Comparison of ENCODE assay signal across 18 cellular contexts in genomic region chr10:3955954-3956617, GRCh38.
DNase-seq lines count a peak whose midpoint lies in the region; ATAC-seq, FAIRE-seq and TF ChIP-seq lines count a peak whose summit lies in the region.
"Had no signal": no experiment of that assay in that cellular context is flagged by ENCODE, and none has a peak within 500 bp of the region (broad histone marks: within the 10 kb centered on the region; RNA-seq: fewer than 3 reads in every experiment).

No MANE protein-coding gene starts in this region.

- no peak for TF ChIP-seq POLR2A in K562 (conservative IDR thresholded peaks at IDR 0.05)

- no peaks in the 10 kb centered on the region for H3K36me3 Mint-ChIP-seq in natural killer cell
- H3K36me3 Mint-ChIP-seq in stimulated activated memory B cell treated with anti-CD40 and anti-IgM and Interleukin-4, amounts not matched to agents 10 μg/mL and 1 μg/mL and 100 μg/mL, for 72 hours = no peaks in the 10 kb centered on the region

- peak overlapping the region; percentile 22 for H3K9ac ChIP-seq in HUES6 (ENCODE audit: low read length)
- H3K9ac ChIP-seq in K562 (ENCODE audit: insufficient read depth in 1 of 2, low read depth in 2 of 2, low read length in 2 of 2) = no peak overlapping the region
- H3K9ac ChIP-seq: BLaER1 treated with 17β-estradiol and CSF1 and Interleukin-3, amounts not matched to agents 10 nM and 100 nM had no signal

- no peak overlapping the region for H3K4me3 Mint-ChIP-seq in natural killer cell
- H3K4me3 Mint-ChIP-seq in stimulated activated memory B cell treated with anti-CD40 and anti-IgM and Interleukin-4, amounts not matched to agents 10 μg/mL and 1 μg/mL and 100 μg/mL, for 72 hours = no peak overlapping the region
- H3K4me3 Mint-ChIP-seq: activated T-helper 1 cell treated with anti-CD3 and anti-CD28 coated beads, Interleukin-12 subunit alpha, Interleukin-12 subunit beta, Interleukin-2, Interleukin-4 antibody, amounts not matched to agents 30 ng/mL and 10 ng/mL and 1 ng/mL, durations not matched to agents 14 hours and 24 hours and 36 hours had no signal

- no peak for FAIRE-seq in K562 (lab: Jason Lieb, UNC)

- in situ Hi-C loops in K562 (cut with MboI) = no loop called here

- no peaks in the 10 kb centered on the region for H3K36me3 ChIP-seq in HUES6 (ENCODE audit: control insufficient read depth, insufficient read depth, low read length)
- H3K36me3 ChIP-seq in K562 (ENCODE audit: control insufficient read depth, insufficient read depth, low read length) = no peaks in the 10 kb centered on the region
- no peaks in the 10 kb centered on the region for H3K36me3 ChIP-seq in neuron (ENCODE audit: insufficient read depth, low read length)
- H3K36me3 ChIP-seq: BLaER1 treated with 17β-estradiol and CSF1 and Interleukin-3, amounts not matched to agents 10 nM and 100 nM; heart left ventricle; upper lobe of left lung had no signal

- intact Hi-C loops in K562 (cut with micrococcal nuclease) = no loop called here
- intact Hi-C loops in natural killer cell (cut with micrococcal nuclease) = no loop called here

- ATAC-seq in K562 (peak; percentile 46), natural killer cell (no peak)
- no peak for ATAC-seq in activated CD4-positive, CD25-positive, alpha-beta regulatory T cell treated with anti-CD3 and anti-CD28 coated beads, Interleukin-2, amount 50 U/mL, for 24 hours
- no peak for ATAC-seq in stimulated activated memory B cell treated with anti-CD40 and anti-IgM and Interleukin-4, amounts not matched to agents 10 μg/mL and 1 μg/mL and 100 μg/mL, for 72 hours
- ATAC-seq: left ventricle myocardium superior had no signal

- peaks cover 15 to 23% of the 10 kb centered on the region in 2 donors for H3K4me1 Mint-ChIP-seq in natural killer cell
- peaks cover 19% of the 10 kb centered on the region for H3K4me1 Mint-ChIP-seq in stimulated activated memory B cell treated with anti-CD40 and anti-IgM and Interleukin-4, amounts not matched to agents 10 μg/mL and 1 μg/mL and 100 μg/mL, for 72 hours

- peak overlapping the region; percentile 60; the same call in 1 of the 2 replicates for H3K27ac ChIP-seq in HUES6 (ENCODE audit: low read depth, low read length)
- H3K27ac ChIP-seq in K562 (ENCODE audit: extremely low read depth, low read depth, low read length) = no peak overlapping the region
- H3K27ac ChIP-seq: BLaER1 treated with 17β-estradiol and CSF1 and Interleukin-3, amounts not matched to agents 10 nM and 100 nM; heart left ventricle; upper lobe of left lung had no signal

- H3K9me3 ChIP-seq in HUES6 (ENCODE audit: control insufficient read depth, insufficient read depth, low read depth, low read length) (no peaks in the 10 kb centered on the region), K562 (replicated peaks; ENCODE audit: control insufficient read depth, insufficient read depth, low read depth, low read length) (no peaks in the 10 kb centered on the region), neuron (ENCODE audit: low read length) (no peaks in the 10 kb centered on the region)
- H3K9me3 ChIP-seq: BLaER1 treated with 17β-estradiol and CSF1 and Interleukin-3, amounts not matched to agents 10 nM and 100 nM; upper lobe of left lung had no signal

- POLR2A ChIA-PET in K562 (lab: Yijun Ruan, JAX) = interaction anchor here (0.6 to 2.2 kb wide), 4 partner anchors 8 to 180 kb away, joined by 3 to 15 read pairs (median 4); partner anchors contain the start of gene KLF6

- no TSS peak for BruUV-seq in K562 (replicated peaks; lab: Mats Ljungman, UMichigan)

- TF ChIP-seq EP300 in K562 (IDR thresholded peaks at IDR 0.05; ENCODE audit: low read length) = no peak

- peaks cover 30% of the 10 kb centered on the region for H3K4me1 ChIP-seq in HUES6 (ENCODE audit: control insufficient read depth, insufficient read depth, low read length)
- no peaks in the 10 kb centered on the region for H3K4me1 ChIP-seq in K562 (replicated peaks in 1 of 2; ENCODE audit: control insufficient read depth in 2 of 2, insufficient read depth in 2 of 2, low read length in 2 of 2)
- H3K4me1 ChIP-seq in neuron (ENCODE audit: insufficient read depth, low read length) = peaks cover 26% of the 10 kb centered on the region
- H3K4me1 ChIP-seq: upper lobe of left lung had no signal

- H3K79me2 ChIP-seq in K562 (ENCODE audit: control insufficient read depth, insufficient read depth, low read length) = no peaks in the 10 kb centered on the region

- H3K4me3 ChIP-seq in HUES6 (ENCODE audit: low read depth, low read length) = peak overlapping the region; percentile 18; the same call in 1 of the 2 replicates
- H3K4me3 ChIP-seq in K562 = no peak overlapping the region
- H3K4me3 ChIP-seq in neuron (ENCODE audit: low read length) = no peak overlapping the region
- H3K4me3 ChIP-seq: BLaER1 treated with 17β-estradiol and CSF1 and Interleukin-3, amounts not matched to agents 10 nM and 100 nM; heart left ventricle; upper lobe of left lung had no signal

- H3K27me3 ChIP-seq in HUES6 (ENCODE audit: control insufficient read depth, insufficient read depth, low read length) = no peaks in the 10 kb centered on the region
- peaks cover 13 to 14% of the 10 kb centered on the region in 2 experiments; a peak in 3 of 5 replicates for H3K27me3 ChIP-seq in K562 (ENCODE audit: control insufficient read depth in 2 of 2, insufficient read depth in 2 of 2, low read length in 2 of 2)
- no peaks in the 10 kb centered on the region for H3K27me3 ChIP-seq in neuron (ENCODE audit: insufficient read depth, low read length)
- H3K27me3 ChIP-seq: BLaER1 treated with 17β-estradiol and CSF1 and Interleukin-3, amounts not matched to agents 10 nM and 100 nM; heart left ventricle; upper lobe of left lung had no signal

- no peaks in the 10 kb centered on the region for H4K20me1 ChIP-seq in K562 (replicated peaks; ENCODE audit: control insufficient read depth, insufficient read depth, low read length)
- H4K20me1 ChIP-seq: BLaER1 treated with 17β-estradiol and CSF1 and Interleukin-3, amounts not matched to agents 10 nM and 100 nM had no signal

- no peak overlapping the region for H3K27ac Mint-ChIP-seq in natural killer cell
- no peak overlapping the region for H3K27ac Mint-ChIP-seq in stimulated activated memory B cell treated with anti-CD40 and anti-IgM and Interleukin-4, amounts not matched to agents 10 μg/mL and 1 μg/mL and 100 μg/mL, for 72 hours
- H3K27ac Mint-ChIP-seq: activated T-helper 1 cell treated with anti-CD3 and anti-CD28 coated beads, Interleukin-12 subunit alpha, Interleukin-12 subunit beta, Interleukin-2, Interleukin-4 antibody, amounts not matched to agents 30 ng/mL and 10 ng/mL and 1 ng/mL, durations not matched to agents 14 hours and 24 hours and 36 hours had no signal

- no peaks in the 10 kb centered on the region for H3K9me3 Mint-ChIP-seq in natural killer cell
- H3K9me3 Mint-ChIP-seq in stimulated activated memory B cell treated with anti-CD40 and anti-IgM and Interleukin-4, amounts not matched to agents 10 μg/mL and 1 μg/mL and 100 μg/mL, for 72 hours = no peaks in the 10 kb centered on the region
- H3K9me3 Mint-ChIP-seq: activated T-helper 1 cell treated with anti-CD3 and anti-CD28 coated beads, Interleukin-12 subunit alpha, Interleukin-12 subunit beta, Interleukin-2, Interleukin-4 antibody, amounts not matched to agents 30 ng/mL and 10 ng/mL and 1 ng/mL, durations not matched to agents 14 hours and 24 hours and 36 hours had no signal

- no peak for TF ChIP-seq RAD21 in K562 (CRISPR knock-in tag; conservative IDR thresholded peaks at IDR 0.05 in 1 of 2, IDR thresholded peaks at IDR 0.05 in 1 of 2)

- H2AFZ ChIP-seq in K562 (ENCODE audit: low read depth, low read length) (no peak overlapping the region), neuron (ENCODE audit: low read depth, low read length) (peak overlapping the region; percentile 40)

- H3K27me3 Mint-ChIP-seq in natural killer cell (ENCODE audit: low read depth in 2 of 2) = no peaks in the 10 kb centered on the region
- no peaks in the 10 kb centered on the region for H3K27me3 Mint-ChIP-seq in stimulated activated memory B cell treated with anti-CD40 and anti-IgM and Interleukin-4, amounts not matched to agents 10 μg/mL and 1 μg/mL and 100 μg/mL, for 72 hours

- no peaks in the 10 kb centered on the region for H3K9me1 ChIP-seq in K562 (ENCODE audit: control insufficient read depth, insufficient read depth, low read length)

- 66% methylated on average over 13 of the region's 13 CpGs for WGBS in K562 (ENCODE audit: insufficient coverage, low coverage, missing lambda C conversion rate)

- peak; percentile 48 for DNase-seq in NCI-H2107 treated with DMSO at 0.1 percent for 48 hours (lab: John Stamatoyannopoulos, UW; ENCODE audit: unreplicated experiment)
- no peak for DNase-seq in K562 (ENCODE audit: extremely low read depth in 1 of 4, low spot score in 3 of 4)
- no peak for DNase-seq in natural killer cell
- DNase-seq: activated CD4-positive, alpha-beta T cell treated with anti-CD3 and anti-CD28 coated beads, Interleukin-2, amount 50 U/mL, for 1 hour; amniotic stem cell; heart left ventricle; KBM-7; left ventricle myocardium superior; NCI-H446 treated with DMSO at 0.1 percent for 48 hours; stimulated activated CD4-positive, alpha-beta T cell treated with anti-CD3 and anti-CD28 coated beads, Interleukin-2, amount 100 ng/mL, for 24 hours; T-helper 2 cell; upper lobe of left lung had no signal

- TF ChIP-seq CTCF in K562 (IDR thresholded peaks at IDR 0.05 in 2 of 3, conservative IDR thresholded peaks at IDR 0.05 in 1 of 3; ENCODE audit: insufficient read depth in 2 of 3, low read depth in 1 of 3, low read length in 3 of 3) = no peak
- TF ChIP-seq CTCF in natural killer cell (IDR thresholded peaks at IDR 0.05) = no peak

- CTCF ChIA-PET in K562 (lab: Yijun Ruan, JAX; ENCODE audit: low intra/inter-chr PET ratio) = no interaction called here

- no peak overlapping the region for H3K4me2 ChIP-seq in K562 (ENCODE audit: insufficient read depth, low read length)
- H3K4me2 ChIP-seq: BLaER1 treated with 17β-estradiol and CSF1 and Interleukin-3, amounts not matched to agents 10 nM and 100 nM had no signal

TF ChIP-seq in K562, 482 proteins besides CTCF, POLR2A, EP300 and RAD21 (continues in another document):
- no peak for TF ChIP-seq MCM3 (IDR thresholded peaks at IDR 0.05)
- TF ChIP-seq FOXK1 (CRISPR knock-in tag; IDR thresholded peaks at IDR 0.05; ENCODE audit: borderline replicate concordance) = no peak
- TF ChIP-seq HLTF (IDR thresholded peaks at IDR 0.05) = no peak
- no peak for TF ChIP-seq MYBL2 (IDR thresholded peaks at IDR 0.05; ENCODE audit: low read depth)
- TF ChIP-seq MYBL2 (CRISPR knock-in tag; IDR thresholded peaks at IDR 0.05; ENCODE audit: borderline replicate concordance) = no peak
- no peak for TF ChIP-seq SRSF7 (optimal IDR thresholded peaks at IDR 0.05; ENCODE audit: low read depth, low read length)
